In the genomic region with DNA sequence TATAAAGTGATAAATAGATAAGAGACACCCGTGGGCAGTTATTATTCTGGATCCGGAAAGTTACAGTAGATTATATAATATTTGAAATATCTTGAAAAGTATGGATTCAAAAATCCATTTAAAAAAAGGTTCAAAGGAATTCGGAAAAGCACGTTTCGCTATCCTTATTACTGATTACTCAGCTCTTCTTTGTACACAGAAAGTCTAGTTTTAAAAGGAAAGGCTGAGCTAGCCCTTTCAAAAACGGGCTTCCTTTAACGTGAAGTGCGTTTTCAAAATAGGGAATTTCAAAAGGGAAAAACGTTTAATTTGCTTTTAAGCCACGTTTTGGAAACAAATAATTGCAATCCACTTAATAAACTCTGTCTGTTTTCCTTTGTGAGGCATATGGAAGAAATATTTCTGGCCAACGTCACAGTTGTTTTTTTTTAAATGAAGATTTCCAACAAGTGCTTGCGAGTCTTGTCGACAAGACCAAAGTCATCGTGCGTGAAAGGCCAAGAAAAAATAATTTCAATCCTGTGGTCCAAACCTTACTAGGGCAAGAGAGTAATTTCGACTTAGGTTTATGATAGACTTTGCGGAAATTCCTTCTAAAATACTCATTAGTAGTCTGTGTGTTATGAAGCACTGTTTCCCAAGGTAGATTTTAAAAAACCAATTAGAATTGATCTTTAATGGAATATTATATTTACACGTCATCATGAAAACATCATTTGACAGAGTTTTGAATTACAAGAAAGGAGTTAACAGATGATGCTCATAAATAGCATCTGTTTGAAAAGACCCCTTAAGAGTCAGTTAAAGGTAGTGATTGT, we compare ENCODE assay signal across 8 cellular contexts. TPM values are rescaled to one million over a fixed set of nuclear protein-coding genes. Genes with fewer than 3 reads are reported as not detected.
DNase-seq lines count a peak whose midpoint lies in the region; ATAC-seq, FAIRE-seq and TF ChIP-seq lines count a peak whose summit lies in the region.

No MANE protein-coding gene starts in this region.

- H3K4me2 ChIP-seq in DOHH2 (ENCODE audit: low read length) (peak overlapping the region; percentile 93), Karpas-422 (ENCODE audit: low read depth, low read length, poor library complexity, severe bottlenecking) (peak overlapping the region; percentile 78)

- TF ChIP-seq POLR2A in GM12891 (IDR thresholded peaks at IDR 0.05; ENCODE audit: low read depth, low read length): no peak

- no peaks in the 10 kb centered on the region for H3K79me2 ChIP-seq in DOHH2 (ENCODE audit: control insufficient read depth, low read length)
- no peaks in the 10 kb centered on the region for H3K79me2 ChIP-seq in Karpas-422 (ENCODE audit: low read length)

- H3F3A ChIP-seq in DOHH2 (ENCODE audit: control insufficient read depth, insufficient read depth): peaks cover 55% of the 10 kb centered on the region

- H4K20me1 ChIP-seq in DOHH2 (ENCODE audit: control insufficient read depth, insufficient read depth, low read depth, low read length) (no peaks in the 10 kb centered on the region), Karpas-422 (ENCODE audit: insufficient read depth, low read depth, low read length) (no peaks in the 10 kb centered on the region)

- H3K27ac ChIP-seq in DOHH2 (ENCODE audit: low read depth, low read length): peak overlapping the region; percentile 87
- no peak overlapping the region for H3K27ac ChIP-seq in Karpas-422 (ENCODE audit: low read length)
- H3K27ac ChIP-seq in angular gyrus (ENCODE audit: low read depth, low read length): peak overlapping the region; percentile 92

- H3K9me2 ChIP-seq in DOHH2 (replicated peaks; ENCODE audit: control insufficient read depth, low read length) (no peaks in the 10 kb centered on the region), Karpas-422 (replicated peaks; ENCODE audit: insufficient read depth, low read length) (no peaks in the 10 kb centered on the region)

- no peak for ATAC-seq in GM18858 (IDR thresholded peaks at IDR 0.05; ENCODE audit: unreplicated experiment)
- ATAC-seq in GM18498 (IDR thresholded peaks at IDR 0.05; ENCODE audit: unreplicated experiment): no peak

- H3K4me3 ChIP-seq in DOHH2 (ENCODE audit: low read length) (peak overlapping the region; percentile 84), Karpas-422 (ENCODE audit: low read length) (peak overlapping the region; percentile 75)

- DNase-seq in Karpas-422 (no peak), kidney glomerular epithelial cell (lab: John Stamatoyannopoulos, UW) (peak; percentile 59), superior temporal gyrus (ENCODE audit: extremely low spot score) (peak; percentile 87), GM12891 (ENCODE audit: insufficient read length, low spot score) (no peak)

- H3K36me3 ChIP-seq in DOHH2 (ENCODE audit: control insufficient read depth, low read length): no peaks in the 10 kb centered on the region
- no peaks in the 10 kb centered on the region for H3K36me3 ChIP-seq in Karpas-422 (ENCODE audit: insufficient read depth, low read length)

- H2AFZ ChIP-seq in Karpas-422 (ENCODE audit: low read length): peak overlapping the region; percentile 90

- no peaks in the 10 kb centered on the region for H3K9me3 ChIP-seq in DOHH2 (ENCODE audit: control insufficient read depth, insufficient read depth, low read length)
- no peaks in the 10 kb centered on the region for H3K9me3 ChIP-seq in Karpas-422 (ENCODE audit: low read length)

- TF ChIP-seq CTCF in DOHH2 (IDR thresholded peaks at IDR 0.05; ENCODE audit: low read depth, low read length, poor library complexity, severe bottlenecking): no peak

- H3K4me1 ChIP-seq in DOHH2 (ENCODE audit: control insufficient read depth, low read length) (peaks cover 73% of the 10 kb centered on the region), Karpas-422 (ENCODE audit: low read length) (peaks cover 40% of the 10 kb centered on the region)

- H3K9ac ChIP-seq in Karpas-422 (ENCODE audit: low read length): peak overlapping the region; percentile 69

- H3K27me3 ChIP-seq in DOHH2 (ENCODE audit: control insufficient read depth, low read length) (no peaks in the 10 kb centered on the region), Karpas-422 (ENCODE audit: low read length) (no peaks in the 10 kb centered on the region)

- FAIRE-seq in GM12891 (lab: Jason Lieb, UNC): no peak

TF ChIP-seq in GM12891, 5 proteins besides CTCF, POLR2A, EP300 and RAD21:
- TF ChIP-seq POU2F2 (IDR thresholded peaks at IDR 0.05; ENCODE audit: low read depth, low read length): no peak
- no peak for TF ChIP-seq SPI1 (IDR thresholded peaks at IDR 0.05; ENCODE audit: low read depth, low read length)

RNA-seq across cellular contexts. Expression of a gene that starts 2.4 kb away (rescaled TPM):
- 0.22 and 1.5 TPM in 2 replicates for total RNA-seq in Karpas-422 (2014; rRNA removed; shearing (Covaris generic); ENCODE audit: low replicate concordance)
- 0.10 TPM for polyA plus RNA-seq in GM12891 (2012; ENCODE audit: low read depth, missing spikeins)

RNA-seq across cellular contexts. Expression of a gene that starts 6.2 kb away (rescaled TPM):
- total RNA-seq in Karpas-422 (2014; rRNA removed; shearing (Covaris generic); ENCODE audit: low replicate concordance): 83.6 and 88.5 TPM in 2 replicates
- 20.4 TPM for polyA plus RNA-seq in GM12891 (2012; ENCODE audit: low read depth, missing spikeins)

Comparison
In these comparisons a context has a peak if more than half of its experiments do, and no peak if none do; other contexts are left out.
1. DNase-seq: peak in kidney glomerular epithelial cell (single experiment) and superior temporal gyrus (single experiment); none in Karpas-422 (single experiment) and GM12891 (single experiment).